In the genomic region with DNA sequence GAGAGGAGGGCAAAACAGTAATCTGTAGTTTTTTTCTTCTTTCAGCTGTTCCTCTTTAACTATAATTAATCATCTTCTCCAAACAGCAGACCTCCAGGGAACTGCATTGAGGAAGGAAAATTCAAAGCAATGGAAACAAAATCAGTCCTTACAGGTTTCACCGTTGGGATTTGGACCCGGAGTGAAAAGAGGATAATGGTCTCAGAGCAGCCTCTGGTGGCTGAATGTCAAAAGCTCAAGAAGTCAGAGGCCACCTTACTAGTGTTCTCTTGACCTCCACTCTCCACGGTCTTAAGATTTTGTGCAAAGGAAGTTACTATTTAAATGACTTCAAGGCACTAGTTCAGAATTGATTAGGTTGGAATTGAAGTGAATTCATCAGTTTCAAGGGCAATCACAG, we compare ENCODE assay signal across 8 cellular contexts. TPM values are rescaled to one million over a fixed set of nuclear protein-coding genes. Genes with fewer than 3 reads are reported as not detected.
DNase-seq lines count a peak whose midpoint lies in the region; ATAC-seq and TF ChIP-seq lines count a peak whose summit lies in the region.

No MANE protein-coding gene starts in this region.

- no peak for ATAC-seq in activated T-cell treated with anti-CD3 and anti-CD28 coated beads, Interleukin-2, amount 50 U/mL, for 4 hours
- no peak for ATAC-seq in HG02973 (IDR thresholded peaks at IDR 0.05; ENCODE audit: unreplicated experiment)

- no peak overlapping the region for H3K4me3 Mint-ChIP-seq in chondrocyte (ENCODE audit: unreplicated experiment)
- no peak overlapping the region for H3K4me3 Mint-ChIP-seq in activated T-cell treated with anti-CD3 and anti-CD28 coated beads, Interleukin-2, amount 50 U/mL, for 4 hours
- H3K4me3 Mint-ChIP-seq in CD14-positive monocyte: no peak overlapping the region

- TF ChIP-seq CTCF in chondrocyte (IDR thresholded peaks at IDR 0.05): peak; percentile 80
- TF ChIP-seq CTCF in CD14-positive monocyte (IDR thresholded peaks at IDR 0.05): no peak

- no peaks in the 10 kb centered on the region for H3K27me3 ChIP-seq in effector memory CD4-positive, alpha-beta T cell (replicated peaks; ENCODE audit: control insufficient read depth, insufficient read depth, low read length, poor library complexity, severe bottlenecking)

- H3K4me1 ChIP-seq in effector memory CD4-positive, alpha-beta T cell (ENCODE audit: control insufficient read depth, insufficient read depth, low read length, poor library complexity, severe bottlenecking): no peaks in the 10 kb centered on the region

- no peaks in the 10 kb centered on the region for H3K36me3 Mint-ChIP-seq in chondrocyte (ENCODE audit: low read depth)
- no peaks in the 10 kb centered on the region for H3K36me3 Mint-ChIP-seq in activated T-cell treated with anti-CD3 and anti-CD28 coated beads, Interleukin-2, amount 50 U/mL, for 4 hours (ENCODE audit: insufficient read depth)
- no peaks in the 10 kb centered on the region for H3K36me3 Mint-ChIP-seq in CD14-positive monocyte

- no peak overlapping the region for H3K4me3 ChIP-seq in effector memory CD4-positive, alpha-beta T cell (ENCODE audit: insufficient read depth, low read depth, low read length, poor library complexity, severe bottlenecking)

- no peak overlapping the region for H3K27ac ChIP-seq in effector memory CD4-positive, alpha-beta T cell (ENCODE audit: insufficient read depth, low read length, poor library complexity, severe bottlenecking)

- H3K4me1 Mint-ChIP-seq in chondrocyte (ENCODE audit: low read depth) (peaks cover 27% of the 10 kb centered on the region), CD14-positive monocyte (no peaks in the 10 kb centered on the region)
- no peaks in the 10 kb centered on the region for H3K4me1 Mint-ChIP-seq in activated T-cell treated with anti-CD3 and anti-CD28 coated beads, Interleukin-2, amount 50 U/mL, for 4 hours (ENCODE audit: low read depth)

- no peaks in the 10 kb centered on the region for H3K9me3 ChIP-seq in effector memory CD4-positive, alpha-beta T cell (ENCODE audit: control insufficient read depth, low read length)

- H3K27ac Mint-ChIP-seq in chondrocyte (ENCODE audit: unreplicated experiment) (peak overlapping the region; percentile 72), CD14-positive monocyte (no peak overlapping the region)

- intact Hi-C loops in CD14-positive monocyte (cut with micrococcal nuclease): no loop called here

- H3K27me3 Mint-ChIP-seq in chondrocyte (ENCODE audit: low read depth) (no peaks in the 10 kb centered on the region), CD14-positive monocyte (ENCODE audit: low read depth in 3 of 3) (peaks cover 0 to 1% (median 0%) of the 10 kb centered on the region in 3 donors)
- H3K27me3 Mint-ChIP-seq in activated T-cell treated with anti-CD3 and anti-CD28 coated beads, Interleukin-2, amount 50 U/mL, for 4 hours (ENCODE audit: low read depth): no peaks in the 10 kb centered on the region

- H3K9me3 Mint-ChIP-seq in chondrocyte (ENCODE audit: low read depth): peaks cover 14% of the 10 kb centered on the region
- H3K9me3 Mint-ChIP-seq in activated T-cell treated with anti-CD3 and anti-CD28 coated beads, Interleukin-2, amount 50 U/mL, for 4 hours: no peaks in the 10 kb centered on the region
- H3K9me3 Mint-ChIP-seq in CD14-positive monocyte: peaks cover 0 to 7% (median 0%) of the 10 kb centered on the region in 7 donors

- DNase-seq in DMS79 treated with DMSO at 0.1 percent for 48 hours (lab: John Stamatoyannopoulos, UW) (peak; percentile 6), NCI-H2081 treated with DMSO at 0.1 percent for 48 hours (lab: John Stamatoyannopoulos, UW) (peak; percentile 4), chondrocyte (ENCODE audit: low spot score) (no peak), midbrain (lab: John Stamatoyannopoulos, UW) (peak; percentile 33), CD14-positive monocyte (ENCODE audit: low spot score) (no peak)
- DNase-seq in activated T-cell treated with anti-CD3 and anti-CD28 coated beads, Interleukin-2, amount 50 U/mL, for 4 hours: no peak
- no peak for DNase-seq in effector memory CD4-positive, alpha-beta T cell

- no peaks in the 10 kb centered on the region for H3K36me3 ChIP-seq in effector memory CD4-positive, alpha-beta T cell (ENCODE audit: control insufficient read depth, insufficient read depth, low read length)

RNA-seq across cellular contexts. Expression of gene MID1, which starts 16.0 kb away (rescaled TPM):
- total RNA-seq in chondrocyte: 12.0 to 13.9 TPM (median 12.1 TPM) in 3 replicates
- under 1 TPM; 0.16 to 0.25 (median 0.24) TPM for total RNA-seq in activated T-cell treated with anti-CD3 and anti-CD28 coated beads, Interleukin-2, amount 50 U/mL, for 4 hours
- under 1 TPM in 1 of 2 donors, not detected in 1; 0.10 TPM for polyA plus RNA-seq in CD14-positive monocyte

Comparison
In these comparisons a context has a peak if more than half of its experiments do, and no peak if none do; other contexts are left out.
1. DNase-seq: peak in DMS79 treated with DMSO at 0.1 percent for 48 hours (single experiment), NCI-H2081 treated with DMSO at 0.1 percent for 48 hours (single experiment) and midbrain (single experiment); none in chondrocyte (single experiment), activated T-cell treated with anti-CD3 and anti-CD28 coated beads, Interleukin-2, amount 50 U/mL, for 4 hours (single experiment), CD14-positive monocyte (single experiment) and effector memory CD4-positive, alpha-beta T cell (0 of 3).
2. RNA of gene MID1, which starts 16.0 kb away (total RNA-seq): 12.0 to 13.9 TPM in chondrocyte; 0.16 to 0.25 TPM in activated T-cell treated with anti-CD3 and anti-CD28 coated beads, Interleukin-2, amount 50 U/mL, for 4 hours; every median in the first group is over 10 times any median in the second.